Comparison of ENCODE assay signal across 1 cellular context in genomic region chr5:68139601-68140441, GRCh38.
TF ChIP-seq lines count a peak whose summit lies in the region.

No MANE protein-coding gene starts in this region.

TF ChIP-seq in GM12878, 131 proteins besides CTCF, POLR2A, EP300 and RAD21 (continued from another document):
- TF ChIP-seq NFIC (IDR thresholded peaks at IDR 0.05; ENCODE audit: low read depth, low read length) (peak; percentile 48; the same call in 1 of the 2 replicates), CBX3 (IDR thresholded peaks at IDR 0.05; ENCODE audit: borderline replicate concordance, low read depth) (no peak)
